ENCODE assay signal across 8 cellular contexts in genomic region chr3:190424478-190425439, GRCh38. TPM values are rescaled to one million over a fixed set of nuclear protein-coding genes. Genes with fewer than 3 reads are reported as not detected.
A peak's percentile ranks its signal among the peaks of the same experiment; 100 is the strongest.
DNase-seq lines count a peak whose midpoint lies in the region; ATAC-seq and TF ChIP-seq lines count a peak whose summit lies in the region.

No MANE protein-coding gene starts in this region.

- peak; percentile 45 for TF ChIP-seq CTCF in GM13976 (IDR thresholded peaks at IDR 0.05; ENCODE audit: borderline replicate concordance, control extremely low read depth, extremely low read depth, insufficient read depth, missing control alignments)

- peak overlapping the region; percentile 65 to 75 for H3K27ac Mint-ChIP-seq in T-cell

- H3K4me1 Mint-ChIP-seq in T-cell, result peaks cover 5 to 7% (median 7%) of the 10 kb centered on the region in 3 donors

- POLR2A ChIA-PET in T-cell (lab: Charles Lee), result no interaction called here

- peak; percentile 87 for DNase-seq in A172 (ENCODE audit: low spot score)
- DNase-seq in GM13976 (ENCODE audit: low spot score), result peak; percentile 36
- DNase-seq in NCI-H1092 (lab: John Stamatoyannopoulos, UW), result peak; percentile 6
- peak in 12 of 34 experiments; percentile 0 to 25 (median 6) for DNase-seq in T-cell
- peak; percentile 38 to 86 for DNase-seq in T47D (ENCODE audit: low read depth in 1 of 2, low spot score in 1 of 2)
- peak; percentile 72 for DNase-seq in iris pigment epithelial cell (ENCODE audit: low read depth)
- peak; percentile 5 to 11 for DNase-seq in stimulated activated CD4-positive, alpha-beta T cell treated with anti-CD3 and anti-CD28 coated beads, Interleukin-4, amount 100 ng/mL, for 4 hours

- peak overlapping the region in 2 of 3 donors; percentile 24 to 54 for H3K4me3 Mint-ChIP-seq in T-cell

- CTCF ChIA-PET in T-cell (lab: Charles Lee), result interaction anchor here (0.6 to 1.4 kb wide), 5 partner anchors 12 to 1152 kb away, joined by 3 to 8 read pairs (median 4); no protein-coding TSS in a partner anchor

- ATAC-seq in HG02763 (IDR thresholded peaks at IDR 0.05; ENCODE audit: unreplicated experiment), result peak; percentile 69
- ATAC-seq in T-cell (replicated peaks in 1 of 4), result peak in 3 of 4 experiments; percentile 40 to 45 (median 42)

- H3K36me3 Mint-ChIP-seq in T-cell, result no peaks in the 10 kb centered on the region

- in situ Hi-C loops in GM13976 (cut with MboI; ENCODE audit: low sequenced_read_pairs, unreplicated experiment), result no loop called here
- in situ Hi-C loops in T47D (cut with HindIII; ENCODE audit: low pct_unique_long_range_greater_than_20kb, low sequenced_read_pairs), result no loop called here

- no peaks in the 10 kb centered on the region for H3K9me3 Mint-ChIP-seq in T-cell

- no peaks in the 10 kb centered on the region for H3K27me3 Mint-ChIP-seq in T-cell

RNA-seq across cellular contexts. Expression of gene TMEM207, which starts 24.9 kb away (rescaled TPM):
- total RNA-seq in A172 (2014; rRNA removed; shearing (Covaris generic)), result 0.21 TPM in 1 of 2 replicates, not detected in the other
- total RNA-seq in T-cell, result not detected

RNA-seq across cellular contexts. Expression of gene CLDN16, which starts 36.8 kb away (rescaled TPM):
- total RNA-seq in A172 (2014; rRNA removed; shearing (Covaris generic)), result 0.02 TPM in 1 of 2 replicates, not detected in the other
- not detected for total RNA-seq in T-cell
